ENCODE assay signal across 18 cellular contexts in the genomic region with DNA sequence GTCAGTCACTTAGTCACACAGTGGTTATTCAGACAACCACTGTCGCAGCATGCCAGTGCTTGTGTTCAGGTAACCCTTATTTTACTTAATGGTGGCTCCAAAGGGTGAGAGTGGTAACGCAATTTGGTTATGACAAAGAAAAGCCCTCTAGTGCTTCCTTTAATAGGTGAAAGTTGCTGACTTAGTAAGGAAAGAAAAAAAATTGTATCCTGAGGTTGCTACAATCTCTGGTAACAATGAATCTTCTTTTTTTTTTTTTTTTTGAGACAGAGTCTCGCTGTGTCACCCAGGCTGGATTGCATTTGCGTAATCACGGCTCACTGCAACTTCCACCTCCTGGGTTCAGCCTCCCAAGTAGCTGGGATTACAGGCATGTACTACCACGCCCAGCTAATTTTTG.
DNase-seq lines count a peak whose midpoint lies in the region; TF ChIP-seq lines count a peak whose summit lies in the region.
"Had no signal": no experiment of that assay in that cellular context is flagged by ENCODE, and none has a peak within 500 bp of the region (broad histone marks: within the 10 kb centered on the region; RNA-seq: fewer than 3 reads in every experiment).

No MANE protein-coding gene starts in this region.

- DNase-seq in GM03348 (ENCODE audit: low spot score) (peak; percentile 41), NCI-H226 (peak; percentile 50), mesenchymal stem cell (no peak), A673 (ENCODE audit: low spot score) (no peak)
- DNase-seq in activated CD4-positive, alpha-beta memory T cell treated with anti-CD3 and anti-CD28 coated beads, Interleukin-2, amount 10 ng/mL, durations not matched to agents 7 days and 5 days: no peak
- no peak for DNase-seq in stimulated activated CD4-positive, alpha-beta T cell treated with anti-CD3 and anti-CD28 coated beads, Interleukin-2, amount 100 ng/mL, for 48 hours
- no peak for DNase-seq in stimulated activated naive CD4-positive, alpha-beta T cell treated with Interleukin-2 at 50 U/mL for 16 hours (lab: John Stamatoyannopoulos, UW)
- DNase-seq: activated CD4-positive, alpha-beta T cell treated with anti-CD3 and anti-CD28 coated beads, Interleukin-2, amount 10 ng/mL, durations not matched to agents 7 days and 5 days; activated naive CD8-positive, alpha-beta T cell treated with anti-CD3 and anti-CD28 coated beads, Interleukin-2, amount 10 ng/mL, durations not matched to agents 7 days and 5 days; activated T-cell treated with anti-CD3 and anti-CD28 coated beads, Interleukin-2, amount 50 U/mL, for 24 hours; effector memory CD8-positive, alpha-beta T cell; NCI-H1092 treated with DMSO at 0.1 percent for 48 hours; SHP77 treated with DMSO at 0.1 percent for 48 hours; stimulated activated CD4-positive, alpha-beta T cell treated with anti-CD3 and anti-CD28 coated beads, Interleukin-1b, Interleukin-23, amount 100 ng/mL, for 48 hours had no signal

- 90% methylated on average over 5 of the region's 6 CpGs for WGBS in mesenchymal stem cell

- peak overlapping the region; percentile 34 for H3K27ac Mint-ChIP-seq in dendritic cell treated with granulocyte-macrophage colony-stimulating factor and Interleukin-4, amounts not matched to agents 40 ng/mL and 50 ng/mL, for 4 days
- H3K27ac Mint-ChIP-seq in activated CD4-positive, alpha-beta memory T cell treated with anti-CD3 and anti-CD28 coated beads, Interleukin-2, amount 10 ng/mL, durations not matched to agents 7 days and 5 days: no peak overlapping the region
- H3K27ac Mint-ChIP-seq: activated CD4-positive, alpha-beta T cell treated with anti-CD3 and anti-CD28 coated beads, Interleukin-2, amount 10 ng/mL, durations not matched to agents 7 days and 5 days; activated naive CD8-positive, alpha-beta T cell treated with anti-CD3 and anti-CD28 coated beads, Interleukin-2, amount 10 ng/mL, durations not matched to agents 7 days and 5 days; activated T-cell treated with anti-CD3 and anti-CD28 coated beads, Interleukin-2, amount 50 U/mL, for 24 hours; effector memory CD8-positive, alpha-beta T cell had no signal

- no TSS peak for BruUV-seq in A673 (replicated peaks; lab: Mats Ljungman, UMichigan)

- no peak overlapping the region for H3K9ac ChIP-seq in mesenchymal stem cell (ENCODE audit: low read length)
- H3K9ac ChIP-seq: BLaER1 had no signal

- H3K4me3 Mint-ChIP-seq in dendritic cell treated with granulocyte-macrophage colony-stimulating factor and Interleukin-4, amounts not matched to agents 40 ng/mL and 50 ng/mL, for 4 days: no peak overlapping the region
- no peak overlapping the region for H3K4me3 Mint-ChIP-seq in activated CD4-positive, alpha-beta memory T cell treated with anti-CD3 and anti-CD28 coated beads, Interleukin-2, amount 10 ng/mL, durations not matched to agents 7 days and 5 days
- H3K4me3 Mint-ChIP-seq: activated CD4-positive, alpha-beta T cell treated with anti-CD3 and anti-CD28 coated beads, Interleukin-2, amount 10 ng/mL, durations not matched to agents 7 days and 5 days; activated naive CD8-positive, alpha-beta T cell treated with anti-CD3 and anti-CD28 coated beads, Interleukin-2, amount 10 ng/mL, durations not matched to agents 7 days and 5 days; activated T-cell treated with anti-CD3 and anti-CD28 coated beads, Interleukin-2, amount 50 U/mL, for 24 hours; central memory CD8-positive, alpha-beta T cell; effector memory CD8-positive, alpha-beta T cell had no signal

- H3K4me1 Mint-ChIP-seq in dendritic cell treated with granulocyte-macrophage colony-stimulating factor and Interleukin-4, amounts not matched to agents 40 ng/mL and 50 ng/mL, for 4 days (ENCODE audit: low read depth): peaks cover 53% of the 10 kb centered on the region
- no peaks in the 10 kb centered on the region for H3K4me1 Mint-ChIP-seq in activated CD4-positive, alpha-beta memory T cell treated with anti-CD3 and anti-CD28 coated beads, Interleukin-2, amount 10 ng/mL, durations not matched to agents 7 days and 5 days
- H3K4me1 Mint-ChIP-seq: activated CD4-positive, alpha-beta T cell treated with anti-CD3 and anti-CD28 coated beads, Interleukin-2, amount 10 ng/mL, durations not matched to agents 7 days and 5 days; activated naive CD8-positive, alpha-beta T cell treated with anti-CD3 and anti-CD28 coated beads, Interleukin-2, amount 10 ng/mL, durations not matched to agents 7 days and 5 days; central memory CD8-positive, alpha-beta T cell had no signal

- H3K36me3 Mint-ChIP-seq in dendritic cell treated with granulocyte-macrophage colony-stimulating factor and Interleukin-4, amounts not matched to agents 40 ng/mL and 50 ng/mL, for 4 days (ENCODE audit: low read depth): no peaks in the 10 kb centered on the region
- no peaks in the 10 kb centered on the region for H3K36me3 Mint-ChIP-seq in activated CD4-positive, alpha-beta memory T cell treated with anti-CD3 and anti-CD28 coated beads, Interleukin-2, amount 10 ng/mL, durations not matched to agents 7 days and 5 days (ENCODE audit: low read depth)
- H3K36me3 Mint-ChIP-seq: activated naive CD8-positive, alpha-beta T cell treated with anti-CD3 and anti-CD28 coated beads, Interleukin-2, amount 10 ng/mL, durations not matched to agents 7 days and 5 days had no signal

- no peak overlapping the region for H3K4me3 ChIP-seq in mesenchymal stem cell (ENCODE audit: insufficient read depth in 1 of 2, low read depth in 1 of 2, low read length in 2 of 2)
- no peak overlapping the region for H3K4me3 ChIP-seq in A673 (ENCODE audit: low read depth, low read length, poor library complexity, severe bottlenecking)
- H3K4me3 ChIP-seq: BLaER1, thoracic aorta had no signal

- H3K27me3 Mint-ChIP-seq in dendritic cell treated with granulocyte-macrophage colony-stimulating factor and Interleukin-4, amounts not matched to agents 40 ng/mL and 50 ng/mL, for 4 days: peaks cover 15% of the 10 kb centered on the region
- H3K27me3 Mint-ChIP-seq in activated CD4-positive, alpha-beta memory T cell treated with anti-CD3 and anti-CD28 coated beads, Interleukin-2, amount 10 ng/mL, durations not matched to agents 7 days and 5 days: peaks cover 13% of the 10 kb centered on the region

- no peak overlapping the region for H3K18ac ChIP-seq in mesenchymal stem cell (ENCODE audit: low read depth in 1 of 2, low read length in 2 of 2)

- no peaks in the 10 kb centered on the region for H3K27me3 ChIP-seq in mesenchymal stem cell (ENCODE audit: control insufficient read depth in 1 of 2, insufficient read depth in 1 of 2, low read length in 2 of 2)
- peaks cover 10% of the 10 kb centered on the region for H3K27me3 ChIP-seq in A673 (replicated peaks; ENCODE audit: insufficient read depth, low read depth, low read length, poor library complexity)
- H3K27me3 ChIP-seq: BLaER1 had no signal

- H3K4me2 ChIP-seq in mesenchymal stem cell (ENCODE audit: low read length, poor library complexity, severe bottlenecking): no peak overlapping the region
- H3K4me2 ChIP-seq: BLaER1 had no signal

- intact Hi-C loops in dendritic cell treated with granulocyte-macrophage colony-stimulating factor and Interleukin-4, amounts not matched to agents 40 ng/mL and 50 ng/mL, for 4 days (cut with micrococcal nuclease): no loop called here
- intact Hi-C loops in A673 (cut with micrococcal nuclease; ENCODE audit: unreplicated experiment): no loop called here

- H3K9me3 ChIP-seq in mesenchymal stem cell (ENCODE audit: control insufficient read depth, low read length) (no peaks in the 10 kb centered on the region), A673 (ENCODE audit: low read depth, low read length, poor library complexity, severe bottlenecking) (no peaks in the 10 kb centered on the region)
- H3K9me3 ChIP-seq: BLaER1, thoracic aorta had no signal

- H3K27ac ChIP-seq in mesenchymal stem cell (ENCODE audit: low read length, poor library complexity, severe bottlenecking) (no peak overlapping the region), A673 (ENCODE audit: low read depth, low read length, poor library complexity, severe bottlenecking) (no peak overlapping the region)
- H3K27ac ChIP-seq: BLaER1, thoracic aorta had no signal

- H2AFZ ChIP-seq in mesenchymal stem cell (ENCODE audit: low read depth, low read length): no peak overlapping the region

- H4K91ac ChIP-seq in mesenchymal stem cell (ENCODE audit: low read length): peak overlapping the region; percentile 50

- H3K4me1 ChIP-seq in mesenchymal stem cell (ENCODE audit: control insufficient read depth, insufficient read depth, low read depth, low read length) (peaks cover 7% of the 10 kb centered on the region), A673 (ENCODE audit: insufficient read depth, low read length, poor library complexity, severe bottlenecking) (no peaks in the 10 kb centered on the region)
- H3K4me1 ChIP-seq: BLaER1 had no signal

- no peak overlapping the region for H3K14ac ChIP-seq in mesenchymal stem cell (ENCODE audit: low read length in 2 of 2)

- CTCF ChIA-PET in activated CD4-positive, alpha-beta memory T cell treated with anti-CD3 and anti-CD28 coated beads, Interleukin-2, amount 10 ng/mL, durations not matched to agents 7 days and 5 days (lab: Charles Lee): interaction anchor here (0.7 kb wide), 1 partner anchor 475 kb away, joined by 5 read pairs; a partner anchor contains a TSS
- CTCF ChIA-PET in A673 (lab: Charles Lee): no interaction called here

- no peak overlapping the region for H2BK120ac ChIP-seq in mesenchymal stem cell (ENCODE audit: low read depth, low read length)

- no peak overlapping the region for H2BK12ac ChIP-seq in mesenchymal stem cell (ENCODE audit: low read length in 2 of 2)

- H2AK5ac ChIP-seq in mesenchymal stem cell (ENCODE audit: low read length, severe bottlenecking): no peak overlapping the region

- H2BK15ac ChIP-seq in mesenchymal stem cell (ENCODE audit: low read depth, poor library complexity, severe bottlenecking): no peak overlapping the region

- H3K36me3 ChIP-seq in mesenchymal stem cell (ENCODE audit: control insufficient read depth in 1 of 2, insufficient read depth in 2 of 2, low read depth in 1 of 2, low read length in 2 of 2) (peaks cover 0 to 42% of the 10 kb centered on the region in 2 experiments), A673 (ENCODE audit: insufficient read depth, low read length, poor library complexity, severe bottlenecking) (no peaks in the 10 kb centered on the region)
- H3K36me3 ChIP-seq: BLaER1, thoracic aorta had no signal

- no peak overlapping the region for H2BK5ac ChIP-seq in mesenchymal stem cell (ENCODE audit: low read depth, low read length, poor library complexity, severe bottlenecking)

- H4K8ac ChIP-seq in mesenchymal stem cell (ENCODE audit: low read length): no peak overlapping the region

- no peaks in the 10 kb centered on the region for H3K79me1 ChIP-seq in mesenchymal stem cell (replicated peaks; ENCODE audit: low read length, poor library complexity, severe bottlenecking)

- H3K9me3 Mint-ChIP-seq in dendritic cell treated with granulocyte-macrophage colony-stimulating factor and Interleukin-4, amounts not matched to agents 40 ng/mL and 50 ng/mL, for 4 days: peaks cover 11% of the 10 kb centered on the region
- H3K9me3 Mint-ChIP-seq in activated CD4-positive, alpha-beta memory T cell treated with anti-CD3 and anti-CD28 coated beads, Interleukin-2, amount 10 ng/mL, durations not matched to agents 7 days and 5 days: peaks cover 3% of the 10 kb centered on the region
- H3K9me3 Mint-ChIP-seq: activated T-cell treated with anti-CD3 and anti-CD28 coated beads, Interleukin-2, amount 50 U/mL, for 24 hours; central memory CD8-positive, alpha-beta T cell; effector memory CD8-positive, alpha-beta T cell had no signal

- no peak for TF ChIP-seq CTCF in A673 (conservative IDR thresholded peaks at IDR 0.05; ENCODE audit: low read depth, low read length)

- H3K4ac ChIP-seq in mesenchymal stem cell (ENCODE audit: low read depth in 1 of 2, low read length in 2 of 2): no peak overlapping the region

- no peak overlapping the region for H3K23ac ChIP-seq in mesenchymal stem cell (ENCODE audit: low read length in 2 of 2)

- POLR2A ChIA-PET in activated CD4-positive, alpha-beta memory T cell treated with anti-CD3 and anti-CD28 coated beads, Interleukin-2, amount 10 ng/mL, durations not matched to agents 7 days and 5 days (lab: Charles Lee): no interaction called here
- POLR2A ChIA-PET in A673 (lab: Charles Lee; ENCODE audit: low non-redundant PET): no interaction called here

Comparison
In these comparisons a context has a peak if more than half of its experiments do, and no peak if none do; other contexts are left out.
1. DNase-seq: peak in GM03348 (single experiment) and NCI-H226 (single experiment); none in mesenchymal stem cell (single experiment), activated CD4-positive, alpha-beta memory T cell treated with anti-CD3 and anti-CD28 coated beads, Interleukin-2, amount 10 ng/mL, durations not matched to agents 7 days and 5 days (single experiment), A673 (single experiment), stimulated activated CD4-positive, alpha-beta T cell treated with anti-CD3 and anti-CD28 coated beads, Interleukin-2, amount 100 ng/mL, for 48 hours (0 of 2) and stimulated activated naive CD4-positive, alpha-beta T cell treated with Interleukin-2 at 50 U/mL for 16 hours (single experiment).